20 cellular contexts compared by ENCODE assay signal in genomic region chr2:28630341-28630740, GRCh38.
DNase-seq lines count a peak whose midpoint lies in the region; ATAC-seq and TF ChIP-seq lines count a peak whose summit lies in the region.
"Had no signal": no experiment of that assay in that cellular context is flagged by ENCODE, and none has a peak within 500 bp of the region (broad histone marks: within the 10 kb centered on the region; RNA-seq: fewer than 3 reads in every experiment).

No MANE protein-coding gene starts in this region.

- H4K20me1 ChIP-seq in smooth muscle cell (ENCODE audit: low read depth): no peaks in the 10 kb centered on the region

- no peak overlapping the region for H3K9ac ChIP-seq in smooth muscle cell (ENCODE audit: low read depth)

- peaks cover 51% of the 10 kb centered on the region for H3K4me1 ChIP-seq in left ventricle myocardium inferior
- H3K4me1 ChIP-seq in smooth muscle cell (ENCODE audit: low read depth): peaks cover 7% of the 10 kb centered on the region

- H3K79me2 ChIP-seq in smooth muscle cell (ENCODE audit: low read depth): no peaks in the 10 kb centered on the region

- TF ChIP-seq CTCF in left ventricle myocardium inferior (IDR thresholded peaks at IDR 0.05; ENCODE audit: borderline replicate concordance) (no peak), smooth muscle cell (IDR thresholded peaks at IDR 0.05; ENCODE audit: borderline replicate concordance, insufficient read depth, poor library complexity, severe bottlenecking) (no peak)

- peak overlapping the region; percentile 36 for H3K27ac ChIP-seq in left ventricle myocardium inferior (replicated peaks)
- H3K27ac ChIP-seq in smooth muscle cell (ENCODE audit: low read depth): peak overlapping the region; percentile 32
- H3K27ac ChIP-seq: brain microvascular endothelial cell had no signal

- intact Hi-C loops in left ventricle myocardium inferior (cut with micrococcal nuclease) (no loop called here), left cardiac atrium (cut with DNase I) (no loop called here)

- DNase-seq in left ventricle myocardium inferior (no peak), left cardiac atrium (no peak), islet precursor cell (peak; percentile 79), smooth muscle cell (lab: John Stamatoyannopoulos, UW; ENCODE audit: unreplicated experiment) (no peak), nucleus accumbens (lab: John Stamatoyannopoulos, UW) (no peak), 8988T (no peak)
- DNase-seq: activated naive CD4-positive, alpha-beta T cell treated with anti-CD3 and anti-CD28 coated beads, Interleukin-2, amount 50 U/mL, for 16 hours; brain microvascular endothelial cell; CD4-positive, alpha-beta T cell; DND-41; glutamatergic neuron; naive B cell; NCI-H1694 treated with DMSO at 0.1 percent for 48 hours; NCI-H446; NCI-H748 treated with DMSO at 0.1 percent for 48 hours; occipital lobe; SIG-M5; stimulated activated naive CD4-positive, alpha-beta T cell treated with Interleukin-2 at 50 U/mL for 16 hours had no signal

- H3K27me3 ChIP-seq in left ventricle myocardium inferior (ENCODE audit: low read depth) (no peaks in the 10 kb centered on the region), smooth muscle cell (ENCODE audit: low read depth) (no peaks in the 10 kb centered on the region)
- H3K27me3 ChIP-seq: brain microvascular endothelial cell had no signal

- no peaks in the 10 kb centered on the region for H3K36me3 ChIP-seq in left ventricle myocardium inferior
- no peaks in the 10 kb centered on the region for H3K36me3 ChIP-seq in smooth muscle cell (ENCODE audit: low read depth)
- H3K36me3 ChIP-seq: brain microvascular endothelial cell had no signal

- no peak overlapping the region for H3K4me2 ChIP-seq in smooth muscle cell

- no peak overlapping the region for H3K4me3 ChIP-seq in left ventricle myocardium inferior
- no peak overlapping the region for H3K4me3 ChIP-seq in smooth muscle cell

- WGBS in smooth muscle cell (ENCODE audit: low lambda C conversion rate): 81% methylated on average over 3 of the region's 3 CpGs

- H3K9me3 ChIP-seq in left ventricle myocardium inferior (replicated peaks): no peaks in the 10 kb centered on the region
- no peaks in the 10 kb centered on the region for H3K9me3 ChIP-seq in smooth muscle cell (replicated peaks; ENCODE audit: low read depth)

- H2AFZ ChIP-seq in smooth muscle cell (ENCODE audit: low read depth): no peak overlapping the region

- H3F3A ChIP-seq in smooth muscle cell (ENCODE audit: low read depth): no peaks in the 10 kb centered on the region

- ATAC-seq in left cardiac atrium: no peak
- ATAC-seq in GM21447 (IDR thresholded peaks at IDR 0.05; ENCODE audit: unreplicated experiment): no peak
- ATAC-seq in HG03280 (IDR thresholded peaks at IDR 0.05; ENCODE audit: unreplicated experiment): no peak
